ENCODE assay signal across 22 cellular contexts in genomic region chr1:246580497-246581047, GRCh38. TPM values are rescaled to one million over a fixed set of nuclear protein-coding genes. Genes with fewer than 3 reads are reported as not detected.
DNase-seq lines count a peak whose midpoint lies in the region; ATAC-seq and TF ChIP-seq lines count a peak whose summit lies in the region.
"Had no signal": no experiment of that assay in that cellular context is flagged by ENCODE, and none has a peak within 500 bp of the region (broad histone marks: within the 10 kb centered on the region; RNA-seq: fewer than 3 reads in every experiment).

No MANE protein-coding gene starts in this region.

- H3K4me1 ChIP-seq in heart left ventricle: peaks cover 4 to 88% (median 57%) of the 10 kb centered on the region in 12 donors
- peaks cover 29 to 47% of the 10 kb centered on the region in 2 donors for H3K4me1 ChIP-seq in mucosa of rectum (ENCODE audit: control insufficient read depth in 2 of 2, insufficient read depth in 2 of 2, low read length in 2 of 2)
- H3K4me1 ChIP-seq in testis: peaks cover 76% of the 10 kb centered on the region

- TF ChIP-seq POLR2A in heart left ventricle (IDR thresholded peaks at IDR 0.05) (no peak), testis (IDR thresholded peaks at IDR 0.05) (no peak)

- no peaks in the 10 kb centered on the region for H3K9me3 ChIP-seq in heart left ventricle
- no peaks in the 10 kb centered on the region for H3K9me3 ChIP-seq in SU-DHL-6 (ENCODE audit: insufficient read depth, low read length)
- no peaks in the 10 kb centered on the region for H3K9me3 ChIP-seq in mucosa of rectum (ENCODE audit: control insufficient read depth in 2 of 2, low read length in 2 of 2)
- no peaks in the 10 kb centered on the region for H3K9me3 ChIP-seq in testis
- H3K9me3 ChIP-seq: mucosa of descending colon had no signal

- ATAC-seq in heart left ventricle (no peak), GM19035 (IDR thresholded peaks at IDR 0.05; ENCODE audit: unreplicated experiment) (no peak), GM21515 (IDR thresholded peaks at IDR 0.05; ENCODE audit: unreplicated experiment) (no peak)
- ATAC-seq: HCT116; left colon; mucosa of descending colon; SK-N-SH treated with all-trans-retinoic acid at 6 μM for 48 hours; stimulated activated effector memory CD8-positive, alpha-beta T cell treated with anti-CD3 and anti-CD28 coated beads, Interleukin-12 subunit alpha, Interleukin-12 subunit beta, amount 100 ng/mL, for 72 hours had no signal

- H3K27me3 Mint-ChIP-seq in activated naive CD4-positive, alpha-beta T cell treated with anti-CD3 and anti-CD28 coated beads for 36 hours (ENCODE audit: low read depth): no peaks in the 10 kb centered on the region

- peaks cover 8% of the 10 kb centered on the region; the same call in 1 of the 2 replicates for H4K20me1 ChIP-seq in SU-DHL-6 (ENCODE audit: low read depth, low read length)

- H3K9me2 ChIP-seq in SU-DHL-6 (replicated peaks; ENCODE audit: insufficient read depth, low read length): no peaks in the 10 kb centered on the region

- H3K4me3 ChIP-seq in heart left ventricle (no peak overlapping the region), SU-DHL-6 (ENCODE audit: insufficient read depth, low read length, poor library complexity, severe bottlenecking) (no peak overlapping the region), mucosa of rectum (ENCODE audit: low read length in 2 of 2) (no peak overlapping the region), testis (no peak overlapping the region)
- H3K4me3 ChIP-seq: mucosa of descending colon had no signal

- no peak overlapping the region for H3K9ac ChIP-seq in SU-DHL-6 (ENCODE audit: low read length)
- no peak overlapping the region for H3K9ac ChIP-seq in mucosa of rectum (ENCODE audit: low read depth in 1 of 2, low read length in 2 of 2)

- H3F3A ChIP-seq in SU-DHL-6 (ENCODE audit: insufficient read depth): 0 out of 2 replicates have a peak, but pooled peaks cover 8% of the 10 kb centered on the region

- H3K36me3 Mint-ChIP-seq in activated naive CD4-positive, alpha-beta T cell treated with anti-CD3 and anti-CD28 coated beads for 36 hours (ENCODE audit: low read depth): peaks cover 5% of the 10 kb centered on the region

- H3K79me2 ChIP-seq in SU-DHL-6 (ENCODE audit: insufficient read depth, low read length): peaks cover 94% of the 10 kb centered on the region

- H3K36me3 ChIP-seq in heart left ventricle (peaks cover 0 to 6% (median 0%) of the 10 kb centered on the region in 9 donors), SU-DHL-6 (ENCODE audit: low read length) (no peaks in the 10 kb centered on the region), mucosa of rectum (ENCODE audit: control insufficient read depth in 2 of 2, insufficient read depth in 2 of 2, low read length in 2 of 2) (peaks cover 0 to 6% of the 10 kb centered on the region in 2 donors), testis (ENCODE audit: low read depth, missing control alignments) (no peaks in the 10 kb centered on the region)

- TF ChIP-seq CTCF in heart left ventricle (IDR thresholded peaks at IDR 0.05): no peak
- TF ChIP-seq CTCF in SU-DHL-6 (IDR thresholded peaks at IDR 0.05; ENCODE audit: insufficient read depth, low read length, poor library complexity, severe bottlenecking): no peak
- no peak for TF ChIP-seq CTCF in testis (IDR thresholded peaks at IDR 0.05)

- peak overlapping the region; percentile 44 for H3K4me2 ChIP-seq in SU-DHL-6 (ENCODE audit: low read depth, low read length, poor library complexity, severe bottlenecking)

- H3K4me3 Mint-ChIP-seq in activated naive CD4-positive, alpha-beta T cell treated with anti-CD3 and anti-CD28 coated beads for 36 hours: no peak overlapping the region
- H3K4me3 Mint-ChIP-seq: stimulated activated effector memory CD8-positive, alpha-beta T cell treated with anti-CD3 and anti-CD28 coated beads, Interleukin-12 subunit alpha, Interleukin-12 subunit beta, amount 100 ng/mL, for 72 hours had no signal

- no peak overlapping the region for H2AFZ ChIP-seq in SU-DHL-6 (ENCODE audit: low read depth, low read length, severe bottlenecking)

- no peak for DNase-seq in heart left ventricle
- DNase-seq in cardiac septum (ENCODE audit: low spot score): no peak
- no peak for DNase-seq in testis
- no peak for DNase-seq in activated naive CD4-positive, alpha-beta T cell treated with anti-CD3 and anti-CD28 coated beads for 36 hours
- DNase-seq: 8988T; activated CD4-positive, alpha-beta T cell treated with anti-CD3 and anti-CD28 coated beads for 4 hours; amniotic stem cell; DMS 273 treated with DMSO at 0.1 percent for 48 hours; dorsolateral prefrontal cortex; left colon; NCI-H774; nucleus accumbens; retina; trophoblast cell had no signal

- 88 to 92% (median 90%) methylated on average over 11 of the region's 11 CpGs for WGBS in heart left ventricle, 4 donors
- WGBS in testis, 2 donors: 78 to 86% methylated on average over 11 of the region's 11 CpGs

- H3K27ac Mint-ChIP-seq in activated naive CD4-positive, alpha-beta T cell treated with anti-CD3 and anti-CD28 coated beads for 36 hours: no peak overlapping the region
- H3K27ac Mint-ChIP-seq: stimulated activated effector memory CD8-positive, alpha-beta T cell treated with anti-CD3 and anti-CD28 coated beads, Interleukin-12 subunit alpha, Interleukin-12 subunit beta, amount 100 ng/mL, for 72 hours had no signal

- H3K27me3 ChIP-seq in heart left ventricle (no peaks in the 10 kb centered on the region), SU-DHL-6 (ENCODE audit: low read length) (no peaks in the 10 kb centered on the region), mucosa of rectum (ENCODE audit: control insufficient read depth in 2 of 2, insufficient read depth in 2 of 2, low read length in 2 of 2) (no peaks in the 10 kb centered on the region), testis (no peaks in the 10 kb centered on the region)
- H3K27me3 ChIP-seq: dorsolateral prefrontal cortex had no signal

- CTCF ChIA-PET in activated naive CD4-positive, alpha-beta T cell treated with anti-CD3 and anti-CD28 coated beads for 36 hours (lab: Charles Lee): no interaction called here

- peaks cover 69% of the 10 kb centered on the region for H3K4me1 Mint-ChIP-seq in activated naive CD4-positive, alpha-beta T cell treated with anti-CD3 and anti-CD28 coated beads for 36 hours (ENCODE audit: low read depth)

- intact Hi-C loops in heart left ventricle (cut with DNase I): no loop called here
- intact Hi-C loops in cardiac septum (cut with DNase I): no loop called here
- intact Hi-C loops in testis (cut with DNase I; ENCODE audit: low total_unique reads): no loop called here
- intact Hi-C loops in activated naive CD4-positive, alpha-beta T cell treated with anti-CD3 and anti-CD28 coated beads for 36 hours (cut with micrococcal nuclease): no loop called here

- no peaks in the 10 kb centered on the region for H3K9me3 Mint-ChIP-seq in activated naive CD4-positive, alpha-beta T cell treated with anti-CD3 and anti-CD28 coated beads for 36 hours
- H3K9me3 Mint-ChIP-seq: stimulated activated effector memory CD8-positive, alpha-beta T cell treated with anti-CD3 and anti-CD28 coated beads, Interleukin-12 subunit alpha, Interleukin-12 subunit beta, amount 100 ng/mL, for 72 hours had no signal

- H3K27ac ChIP-seq in heart left ventricle (peak overlapping the region in 8 of 12 donors; percentile 15 to 59 (median 47)), SU-DHL-6 (ENCODE audit: low read depth, low read length) (peak overlapping the region; percentile 48; the same call in 1 of the 2 replicates), mucosa of rectum (ENCODE audit: low read depth in 2 of 2, low read length in 2 of 2) (peak overlapping the region; percentile 38), testis (peak overlapping the region; percentile 67 to 82)

RNA-seq across cellular contexts. Expression of gene CNST, which starts 14.3 kb away (rescaled TPM):
- total RNA-seq in heart left ventricle: 10 to 100 TPM; 14.0 to 23.9 (median 19.1) TPM
- polyA plus RNA-seq in heart left ventricle: 10 to 100 TPM in 1 of 2 donors, 1 to 10 TPM in 1; 3.9 to 11.9 TPM
- 10.9 TPM for total RNA-seq in cardiac septum
- total RNA-seq in testis: 10 to 100 TPM; 56.7 to 61.6 TPM
- polyA plus RNA-seq in testis (ENCODE audit: insufficient read depth, low read depth, low replicate concordance): 26.6 TPM
- total RNA-seq in activated naive CD4-positive, alpha-beta T cell treated with anti-CD3 and anti-CD28 coated beads for 36 hours: 10 to 100 TPM; 22.1 to 25.3 TPM

RNA-seq across cellular contexts. Expression of gene TFB2M, which starts 14.5 kb away (rescaled TPM):
- total RNA-seq in heart left ventricle: 10 to 100 TPM; 10.5 to 14.5 (median 12.8) TPM
- 10 to 100 TPM in 1 of 2 donors, 1 to 10 TPM in 1; 4.2 to 18.6 TPM for polyA plus RNA-seq in heart left ventricle
- 9.6 TPM for total RNA-seq in cardiac septum
- 10 to 100 TPM; 19.8 to 20.0 TPM for total RNA-seq in testis
- 15.7 TPM for polyA plus RNA-seq in testis (ENCODE audit: insufficient read depth, low read depth, low replicate concordance)
- 10 to 100 TPM; 10.8 to 11.1 TPM for total RNA-seq in activated naive CD4-positive, alpha-beta T cell treated with anti-CD3 and anti-CD28 coated beads for 36 hours
